8 cellular contexts compared by ENCODE assay signal in genomic region chr12:123365141-123365917, GRCh38. TPM values are rescaled to one million over a fixed set of nuclear protein-coding genes. Genes with fewer than 3 reads are reported as not detected.
DNase-seq lines count a peak whose midpoint lies in the region; ATAC-seq, FAIRE-seq and TF ChIP-seq lines count a peak whose summit lies in the region.

No MANE protein-coding gene starts in this region.

- H3K27ac ChIP-seq in endodermal cell (ENCODE audit: low read depth, low read length) (peak overlapping the region; percentile 91), mesodermal cell (ENCODE audit: low read depth, low read length, severe bottlenecking) (peak overlapping the region; percentile 95)

- H3K9ac ChIP-seq in endodermal cell (ENCODE audit: extremely low read depth, low read length, poor library complexity, severe bottlenecking): peak overlapping the region; percentile 92

- H3K27ac Mint-ChIP-seq in Calu3 (ENCODE audit: unreplicated experiment) (peak overlapping the region; percentile 87), endodermal cell (peak overlapping the region; percentile 90)

- H3K27me3 Mint-ChIP-seq in Calu3 (ENCODE audit: unreplicated experiment) (no peaks in the 10 kb centered on the region), endodermal cell (ENCODE audit: insufficient read depth) (no peaks in the 10 kb centered on the region)

- CTCF ChIA-PET in Calu3 (lab: Charles Lee): interaction anchor here (0.6 to 3.0 kb wide), 17 partner anchors 9 to 1364 kb away, joined by 3 to 37 read pairs (median 4); partner anchors contain the start of genes KMT5A, MPHOSPH9, MTRFR and TCTN2

- TSS peak; percentile 96 for BruUV-seq in Calu3 (replicated peaks; lab: Mats Ljungman, UMichigan)

- H3K4me3 Mint-ChIP-seq in Calu3 (ENCODE audit: low read depth, unreplicated experiment) (peak overlapping the region; percentile 73), endodermal cell (peak overlapping the region; percentile 92)

- no peaks in the 10 kb centered on the region for H3K4me1 Mint-ChIP-seq in Calu3 (ENCODE audit: low read depth, unreplicated experiment)
- peaks cover 8% of the 10 kb centered on the region for H3K4me1 Mint-ChIP-seq in endodermal cell

- H3K36me3 Mint-ChIP-seq in Calu3 (ENCODE audit: insufficient read depth, unreplicated experiment) (peaks cover 38% of the 10 kb centered on the region), endodermal cell (ENCODE audit: low read depth) (no peaks in the 10 kb centered on the region)

- WGBS in endodermal cell (ENCODE audit: insufficient coverage in 1 of 2, insufficient read length in 1 of 2), 2 experiments: 1 to 2% methylated on average over 36 to 50 of the region's 50 CpGs
- 1% methylated on average over 31 to 42 of the region's 50 CpGs for WGBS in mesodermal cell (ENCODE audit: insufficient coverage in 2 of 2), 2 experiments

- no peaks in the 10 kb centered on the region for H3K9me3 ChIP-seq in endodermal cell (ENCODE audit: control insufficient read depth, low read length)
- H3K9me3 ChIP-seq in mesodermal cell (ENCODE audit: control insufficient read depth, low read length): no peaks in the 10 kb centered on the region

- peak; percentile 51 for ATAC-seq in GM21367 (IDR thresholded peaks at IDR 0.05; ENCODE audit: unreplicated experiment)

- H3K4me3 ChIP-seq in endodermal cell (ENCODE audit: low read length) (peak overlapping the region; percentile 94), mesodermal cell (ENCODE audit: extremely low read depth, insufficient read depth, low read length, poor library complexity, severe bottlenecking) (peak overlapping the region; percentile 98)

- intact Hi-C loops in Calu3 (cut with micrococcal nuclease; ENCODE audit: unreplicated experiment): loop anchor here (1.0 kb wide), 1 partner anchor 18 kb away; no protein-coding TSS in a partner anchor

- DNase-seq in Calu3 (peak; percentile 99), HTR-8/SVneo (ENCODE audit: insufficient read length, low spot score) (peak; percentile 98), NOMO-1 treated with DMSO at 0.1 percent for 48 hours (lab: John Stamatoyannopoulos, UW; ENCODE audit: unreplicated experiment) (peak; percentile 99), endodermal cell (peak; percentile 100)
- DNase-seq in activated CD8-positive, alpha-beta memory T cell treated with anti-CD3 and anti-CD28 coated beads, Interleukin-2, amount 50 U/mL, for 1 hour (ENCODE audit: extremely low read depth): peak; percentile 94
- DNase-seq in stimulated activated CD8-positive, alpha-beta memory T cell treated with anti-CD3 and anti-CD28 coated beads, Interleukin-15, amount 100 ng/mL, for 4 hours (ENCODE audit: low read depth in 2 of 2): peak; percentile 97

- H3K27me3 ChIP-seq in endodermal cell (ENCODE audit: control insufficient read depth, insufficient read depth, low read length, poor library complexity, severe bottlenecking): no peaks in the 10 kb centered on the region

- H3K9me3 Mint-ChIP-seq in Calu3 (ENCODE audit: low read depth, unreplicated experiment): no peaks in the 10 kb centered on the region
- no peaks in the 10 kb centered on the region for H3K9me3 Mint-ChIP-seq in endodermal cell

- TF ChIP-seq CTCF in Calu3 (IDR thresholded peaks at IDR 0.05; ENCODE audit: unreplicated experiment) (peak; percentile 72), endodermal cell (conservative IDR thresholded peaks at IDR 0.05) (peak; percentile 85)

- H3K4me1 ChIP-seq in endodermal cell (ENCODE audit: control insufficient read depth, insufficient read depth, low read length) (no peaks in the 10 kb centered on the region), mesodermal cell (ENCODE audit: control insufficient read depth, insufficient read depth, low read length, poor library complexity, severe bottlenecking) (peaks cover 7% of the 10 kb centered on the region)

- no peak for FAIRE-seq in HTR-8/SVneo (lab: Jason Lieb, UNC)

- no peaks in the 10 kb centered on the region for H3K36me3 ChIP-seq in endodermal cell (ENCODE audit: control insufficient read depth, insufficient read depth, low read length)
- H3K36me3 ChIP-seq in mesodermal cell (ENCODE audit: control insufficient read depth, insufficient read depth, low read length): peaks cover 7% of the 10 kb centered on the region

RNA-seq across cellular contexts. Expression of gene SBNO1, which starts 0.7 kb away (rescaled TPM):
- total RNA-seq in Calu3 (2022): 60.8 and 62.7 TPM in 2 replicates
- 10 to 100 TPM; 44.5 to 44.7 TPM for total RNA-seq in endodermal cell
- 20.6 TPM for polyA plus RNA-seq in endodermal cell (2013, experiment 1 of 2)
- 20.9 TPM for polyA plus RNA-seq in endodermal cell (2013, experiment 2 of 2)
- 21.3 TPM for polyA plus RNA-seq in mesodermal cell (2013, experiment 1 of 2)
- polyA plus RNA-seq in mesodermal cell (2013, experiment 2 of 2): 21.9 TPM

RNA-seq across cellular contexts. Expression of gene KMT5A, which starts 18.6 kb away (rescaled TPM):
- total RNA-seq in Calu3 (2022): 83.5 and 92.6 TPM in 2 replicates
- 10 to 100 TPM; 43.1 to 44.5 TPM for total RNA-seq in endodermal cell
- 43.0 TPM for polyA plus RNA-seq in endodermal cell (2013, experiment 1 of 2)
- 46.0 TPM for polyA plus RNA-seq in endodermal cell (2013, experiment 2 of 2)
- polyA plus RNA-seq in mesodermal cell (2013, experiment 1 of 2): 42.8 TPM
- 48.5 TPM for polyA plus RNA-seq in mesodermal cell (2013, experiment 2 of 2)

Comparison
In these comparisons a context has a peak if more than half of its experiments do, and no peak if none do; other contexts are left out.
1. Peak in every context shown above with its lines: DNase-seq, ATAC-seq, H3K4me3 ChIP-seq and H3K27ac ChIP-seq.